ENCODE assay signal across 12 cellular contexts in the genomic region with DNA sequence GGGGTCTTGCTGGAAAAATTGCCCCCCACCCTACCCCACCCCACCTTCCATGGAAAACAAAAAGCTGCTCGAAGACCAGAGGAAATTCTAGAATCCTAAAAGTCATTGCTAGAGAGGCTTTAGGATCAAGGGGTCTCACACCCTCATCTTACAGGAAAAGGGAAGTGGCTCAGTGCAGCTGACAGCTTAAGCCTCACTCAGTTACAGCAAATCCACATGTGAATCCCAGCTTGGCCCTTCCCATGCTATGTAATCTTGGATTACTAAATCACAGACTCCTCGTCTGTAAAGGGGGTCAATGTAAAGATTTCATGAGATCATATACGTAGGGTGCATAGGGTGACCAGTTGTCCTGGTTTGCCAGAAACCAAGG. TPM values are rescaled to one million over a fixed set of nuclear protein-coding genes. Genes with fewer than 3 reads are reported as not detected.
DNase-seq lines count a peak whose midpoint lies in the region; ATAC-seq and TF ChIP-seq lines count a peak whose summit lies in the region.
"Had no signal": no experiment of that assay in that cellular context is flagged by ENCODE, and none has a peak within 500 bp of the region (broad histone marks: within the 10 kb centered on the region; RNA-seq: fewer than 3 reads in every experiment).

No MANE protein-coding gene starts in this region.

- peak overlapping the region; percentile 3 for H3K27ac Mint-ChIP-seq in endodermal cell
- H3K27ac Mint-ChIP-seq in natural killer cell treated with Interleukin-12 subunit alpha and Interleukin-12 subunit beta and Interleukin-15 and Interleukin-18, amount 100 ng/mL, for 72 hours: peak overlapping the region; percentile 90 to 97

- H3K9me3 ChIP-seq in BLaER1 (no peaks in the 10 kb centered on the region), endodermal cell (ENCODE audit: control insufficient read depth, low read length) (no peaks in the 10 kb centered on the region), MG63 (no peaks in the 10 kb centered on the region)

- TF ChIP-seq CTCF in endodermal cell (conservative IDR thresholded peaks at IDR 0.05): no peak

- no peaks in the 10 kb centered on the region for H3K27me3 Mint-ChIP-seq in endodermal cell (ENCODE audit: insufficient read depth)
- no peaks in the 10 kb centered on the region for H3K27me3 Mint-ChIP-seq in natural killer cell treated with Interleukin-12 subunit alpha and Interleukin-12 subunit beta and Interleukin-15 and Interleukin-18, amount 100 ng/mL, for 72 hours

- H3K4me3 Mint-ChIP-seq in endodermal cell: no peak overlapping the region
- H3K4me3 Mint-ChIP-seq in natural killer cell treated with Interleukin-12 subunit alpha and Interleukin-12 subunit beta and Interleukin-15 and Interleukin-18, amount 100 ng/mL, for 72 hours: peak overlapping the region; percentile 76

- H3K9ac ChIP-seq in BLaER1 (no peak overlapping the region), endodermal cell (ENCODE audit: extremely low read depth, low read length, poor library complexity, severe bottlenecking) (no peak overlapping the region)

- DNase-seq in MV-4-11 (lab: John Stamatoyannopoulos, UW) (peak; percentile 85), endodermal cell (no peak), LoVo (ENCODE audit: low spot score) (no peak), MG63 (no peak)
- no peak for DNase-seq in natural killer cell treated with Interleukin-12 subunit alpha and Interleukin-12 subunit beta and Interleukin-15 and Interleukin-18, amount 100 ng/mL, for 72 hours (ENCODE audit: low spot score)
- no peak for DNase-seq in stimulated activated CD4-positive, alpha-beta T cell treated with anti-CD3 and anti-CD28 coated beads, Interleukin-1b, Interleukin-23, amount 100 ng/mL, for 48 hours
- DNase-seq: activated CD4-positive, alpha-beta T cell treated with anti-CD3 and anti-CD28 coated beads, Interleukin-2, amount 50 U/mL, for 48 hours; foreskin fibroblast; mesenchymal stem cell; stimulated activated CD4-positive, alpha-beta T cell treated with anti-CD3 and anti-CD28 coated beads, Interleukin-2, amount 100 ng/mL, for 48 hours had no signal

- no peak overlapping the region for H3K27ac ChIP-seq in BLaER1
- H3K27ac ChIP-seq in endodermal cell (ENCODE audit: low read depth, low read length): no peak overlapping the region

- peaks cover 32% of the 10 kb centered on the region for H3K4me1 Mint-ChIP-seq in endodermal cell
- H3K4me1 Mint-ChIP-seq in natural killer cell treated with Interleukin-12 subunit alpha and Interleukin-12 subunit beta and Interleukin-15 and Interleukin-18, amount 100 ng/mL, for 72 hours (ENCODE audit: low read depth in 2 of 2): peaks cover 56 to 67% of the 10 kb centered on the region in 2 donors

- H3K4me1 ChIP-seq in BLaER1: peaks cover 38% of the 10 kb centered on the region
- peaks cover 6% of the 10 kb centered on the region for H3K4me1 ChIP-seq in endodermal cell (ENCODE audit: control insufficient read depth, insufficient read depth, low read length)

- no peaks in the 10 kb centered on the region for H3K36me3 Mint-ChIP-seq in endodermal cell (ENCODE audit: low read depth)
- H3K36me3 Mint-ChIP-seq in natural killer cell treated with Interleukin-12 subunit alpha and Interleukin-12 subunit beta and Interleukin-15 and Interleukin-18, amount 100 ng/mL, for 72 hours: no peaks in the 10 kb centered on the region

- H3K4me3 ChIP-seq in BLaER1 (no peak overlapping the region; the same call in 1 of the 2 replicates), endodermal cell (ENCODE audit: low read length) (no peak overlapping the region), MG63 (no peak overlapping the region)

- no peaks in the 10 kb centered on the region for H3K9me3 Mint-ChIP-seq in endodermal cell
- no peaks in the 10 kb centered on the region for H3K9me3 Mint-ChIP-seq in natural killer cell treated with Interleukin-12 subunit alpha and Interleukin-12 subunit beta and Interleukin-15 and Interleukin-18, amount 100 ng/mL, for 72 hours

- peaks cover 20% of the 10 kb centered on the region; the same call in 1 of the 2 replicates for H4K20me1 ChIP-seq in BLaER1

- peak overlapping the region; percentile 86 for H3K4me2 ChIP-seq in BLaER1

- H3K27me3 ChIP-seq in BLaER1 (peaks cover 33% of the 10 kb centered on the region), endodermal cell (ENCODE audit: control insufficient read depth, insufficient read depth, low read length, poor library complexity, severe bottlenecking) (no peaks in the 10 kb centered on the region), MG63 (no peaks in the 10 kb centered on the region)

- ATAC-seq in natural killer cell treated with Interleukin-12 subunit alpha and Interleukin-12 subunit beta and Interleukin-15 and Interleukin-18, amount 100 ng/mL, for 72 hours: no peak
- ATAC-seq in HG03442 (IDR thresholded peaks at IDR 0.05; ENCODE audit: unreplicated experiment): no peak

- 87 to 90% methylated on average over 2 to 3 of the region's 3 CpGs for WGBS in endodermal cell (ENCODE audit: insufficient coverage in 1 of 2, insufficient read length in 1 of 2), 2 experiments

- H3K36me3 ChIP-seq in BLaER1: no peaks in the 10 kb centered on the region
- no peaks in the 10 kb centered on the region for H3K36me3 ChIP-seq in endodermal cell (ENCODE audit: control insufficient read depth, insufficient read depth, low read length)
- no peaks in the 10 kb centered on the region for H3K36me3 ChIP-seq in MG63

RNA-seq across cellular contexts. Expression of a gene that starts 25.9 kb away (rescaled TPM):
- total RNA-seq in endodermal cell: not detected
- 0.21 TPM for polyA plus RNA-seq in endodermal cell (2013, experiment 1 of 2)
- polyA plus RNA-seq in endodermal cell (2013, experiment 2 of 2): 0.25 TPM
- 1 to 10 TPM in 1 of 2 donors, under 1 TPM in 1; 0.26 to 1.1 TPM for total RNA-seq in natural killer cell treated with Interleukin-12 subunit alpha and Interleukin-12 subunit beta and Interleukin-15 and Interleukin-18, amount 100 ng/mL, for 72 hours
- total RNA-seq in MG63 (2014; rRNA removed; shearing (Covaris generic); ENCODE audit: low replicate concordance): 1.3 and 1.5 TPM in 2 replicates
